In the genomic region with DNA sequence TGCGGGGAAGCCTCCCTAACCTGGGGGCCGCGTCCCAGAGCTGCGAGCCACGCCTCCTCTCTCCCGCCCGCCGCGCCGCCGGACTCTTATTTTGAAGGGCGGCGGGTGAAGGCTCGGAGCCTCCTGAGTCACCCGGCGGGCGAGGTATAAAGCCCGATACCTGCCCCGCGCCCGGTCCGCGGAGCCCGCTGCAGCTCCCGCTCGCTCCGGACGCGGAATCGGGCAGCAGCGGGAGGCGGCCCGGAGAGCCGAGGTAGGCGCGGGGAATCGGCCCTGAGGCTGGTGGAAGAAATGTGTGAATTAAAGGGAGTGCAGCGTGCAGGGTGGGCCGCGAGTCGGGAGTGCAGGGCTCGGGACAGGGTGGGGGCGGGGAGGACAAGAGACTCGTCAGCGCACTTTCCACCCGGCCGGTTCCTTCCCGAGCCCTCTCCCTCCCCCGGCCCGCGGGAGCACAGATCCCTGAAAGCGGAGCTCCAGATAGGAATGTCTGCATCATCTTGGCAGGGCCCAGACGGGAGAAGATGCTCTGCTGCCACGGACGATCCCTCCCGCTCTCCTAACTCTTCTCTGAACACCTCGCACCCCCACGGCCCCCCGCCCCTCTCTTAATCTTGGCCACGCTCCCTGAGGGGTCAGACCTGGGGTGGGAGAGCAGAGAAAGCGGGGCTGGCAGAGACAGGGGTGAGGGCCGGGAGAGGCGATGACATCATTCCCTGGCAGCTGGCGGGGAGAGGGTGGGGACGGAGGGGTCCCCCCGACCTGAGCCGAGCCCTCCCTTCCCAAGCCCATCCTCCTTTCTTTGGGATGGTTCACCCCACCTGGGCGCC, we compare ENCODE assay signal across 8 cellular contexts.
A peak's percentile ranks its signal among the peaks of the same experiment; 100 is the strongest.
DNase-seq lines count a peak whose midpoint lies in the region; ATAC-seq and TF ChIP-seq lines count a peak whose summit lies in the region.

No MANE protein-coding gene starts in this region.

- H3K4me1 ChIP-seq in A673 (ENCODE audit: insufficient read depth, low read length, poor library complexity, severe bottlenecking) (peaks cover 20% of the 10 kb centered on the region), mucosa of descending colon (ENCODE audit: low read depth) (peaks cover 5% of the 10 kb centered on the region)

- ATAC-seq in GM18520 (IDR thresholded peaks at IDR 0.05; ENCODE audit: unreplicated experiment) (peak; percentile 77), HG03039 (IDR thresholded peaks at IDR 0.05; ENCODE audit: unreplicated experiment) (peak; percentile 91), mucosa of descending colon (peak; percentile 96)

- DNase-seq in A673 (ENCODE audit: low spot score) (peak; percentile 80), NCI-H524 (lab: John Stamatoyannopoulos, UW) (peak; percentile 45 to 49), activated T-cell treated with anti-CD3 and anti-CD28 coated beads for 24 hours (ENCODE audit: low read depth) (peak; percentile 40), epidermal melanocyte (ENCODE audit: insufficient read length, low spot score) (peak; percentile 41), mucosa of descending colon (peak; percentile 82 to 86 (median 85))
- DNase-seq in stimulated activated CD8-positive, alpha-beta memory T cell treated with anti-CD3 and anti-CD28 coated beads, Interleukin-7, amount 100 ng/mL, for 48 hours (ENCODE audit: extremely low read depth in 1 of 2, low read depth in 1 of 2): peak; percentile 34 to 47

- no TSS peak for BruUV-seq in A673 (replicated peaks; lab: Mats Ljungman, UMichigan)

- POLR2A ChIA-PET in A673 (lab: Charles Lee; ENCODE audit: low non-redundant PET): interaction anchor here (0.6 kb wide), 1 partner anchor 246 kb away, joined by 6 read pairs; no protein-coding TSS in a partner anchor

- peak overlapping the region; percentile 66 for H3K27ac ChIP-seq in A673 (ENCODE audit: low read depth, low read length, poor library complexity, severe bottlenecking)

- H3K27me3 ChIP-seq in A673 (replicated peaks; ENCODE audit: insufficient read depth, low read depth, low read length, poor library complexity): no peaks in the 10 kb centered on the region

- intact Hi-C loops in A673 (cut with micrococcal nuclease; ENCODE audit: unreplicated experiment) (loop anchor here (10.0 kb wide), 1 partner anchor 247 kb away; no protein-coding TSS in a partner anchor), mucosa of descending colon (cut with DNase I, micrococcal nuclease) (loop anchor here in 1 of 2 donors (10.0 kb wide), 1 partner anchor 173 kb away; no protein-coding TSS in a partner anchor)

- CTCF ChIA-PET in A673 (lab: Charles Lee): interaction anchor here (0.6 kb wide), 1 partner anchor 17 kb away, joined by 3 read pairs; no protein-coding TSS in a partner anchor

- no peaks in the 10 kb centered on the region for H3K36me3 ChIP-seq in A673 (ENCODE audit: insufficient read depth, low read length, poor library complexity, severe bottlenecking)
- no peaks in the 10 kb centered on the region for H3K36me3 ChIP-seq in mucosa of descending colon (ENCODE audit: low read depth)

- H3K4me3 ChIP-seq in A673 (ENCODE audit: low read depth, low read length, poor library complexity, severe bottlenecking) (peak overlapping the region; percentile 70), mucosa of descending colon (peak overlapping the region; percentile 37)

- TF ChIP-seq CTCF in A673 (conservative IDR thresholded peaks at IDR 0.05; ENCODE audit: low read depth, low read length) (no peak), mucosa of descending colon (IDR thresholded peaks at IDR 0.05) (no peak)

- H3K9me3 ChIP-seq in A673 (ENCODE audit: low read depth, low read length, poor library complexity, severe bottlenecking) (no peaks in the 10 kb centered on the region), mucosa of descending colon (no peaks in the 10 kb centered on the region)

Comparison
In these comparisons a context has a peak if more than half of its experiments do, and no peak if none do; other contexts are left out.
1. Peak in every context shown above with its lines: DNase-seq, ATAC-seq, H3K4me3 ChIP-seq and H3K27ac ChIP-seq.